20 cellular contexts compared by ENCODE assay signal in the genomic region with DNA sequence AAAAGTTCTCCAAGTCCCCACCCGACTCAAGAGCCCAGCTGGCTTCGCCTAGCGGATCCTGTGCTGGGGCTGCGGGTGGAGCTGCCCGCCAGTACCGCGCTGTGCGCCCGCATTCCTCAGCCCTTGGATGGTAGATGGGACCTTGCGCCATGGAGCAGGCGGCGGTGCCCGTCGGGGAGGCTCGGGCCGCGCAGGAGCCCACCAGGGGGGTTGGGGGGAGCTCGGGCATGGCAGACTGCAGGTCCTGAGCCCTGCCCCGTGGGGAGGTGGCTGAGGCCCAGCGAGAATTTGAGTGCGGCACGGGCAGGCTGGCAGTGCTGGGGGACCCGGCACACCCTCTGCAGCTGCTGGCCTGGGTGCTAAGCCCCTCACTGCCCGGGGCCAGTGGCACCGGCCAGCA.
"Had no signal": no experiment of that assay in that cellular context is flagged by ENCODE, and none has a peak within 500 bp of the region (broad histone marks: within the 10 kb centered on the region; RNA-seq: fewer than 3 reads in every experiment).

No MANE protein-coding gene starts in this region.

- H3K4me1 ChIP-seq: esophagus muscularis mucosa, foreskin keratinocyte, gastroesophageal sphincter, heart right ventricle, left lung, lower lobe of right lung had no signal

- DNase-seq: dermis blood vessel endothelial cell; dorsolateral prefrontal cortex; effector CD4-positive, alpha-beta T cell; effector memory CD4-positive, alpha-beta T cell; foreskin keratinocyte; heart right ventricle; hippocampal formation; islet precursor cell; left cardiac atrium; left lung; left ventricle myocardium superior; lower lobe of right lung; mesenchymal stem cell had no signal

- H3K27me3 ChIP-seq: dorsolateral prefrontal cortex, esophagus muscularis mucosa, foreskin keratinocyte, gastroesophageal sphincter, heart right ventricle, left lung had no signal

- H3K36me3 ChIP-seq: lower lobe of right lung had no signal

- H3K4me3 ChIP-seq: coronary artery, dorsolateral prefrontal cortex, esophagus muscularis mucosa, gastroesophageal sphincter, heart right ventricle, left lung, lower lobe of right lung, mucosa of descending colon had no signal

- H3K27ac ChIP-seq: coronary artery, dorsolateral prefrontal cortex, esophagus muscularis mucosa, foreskin keratinocyte, gastroesophageal sphincter, heart right ventricle, left lung, lower lobe of right lung had no signal

- ATAC-seq: foreskin keratinocyte, gastroesophageal sphincter, left cardiac atrium, left lung, left ventricle myocardium superior, lower lobe of right lung, mucosa of descending colon had no signal

- FAIRE-seq: colon, endothelial cell of umbilical vein, frontal cortex had no signal
